In the genomic region with DNA sequence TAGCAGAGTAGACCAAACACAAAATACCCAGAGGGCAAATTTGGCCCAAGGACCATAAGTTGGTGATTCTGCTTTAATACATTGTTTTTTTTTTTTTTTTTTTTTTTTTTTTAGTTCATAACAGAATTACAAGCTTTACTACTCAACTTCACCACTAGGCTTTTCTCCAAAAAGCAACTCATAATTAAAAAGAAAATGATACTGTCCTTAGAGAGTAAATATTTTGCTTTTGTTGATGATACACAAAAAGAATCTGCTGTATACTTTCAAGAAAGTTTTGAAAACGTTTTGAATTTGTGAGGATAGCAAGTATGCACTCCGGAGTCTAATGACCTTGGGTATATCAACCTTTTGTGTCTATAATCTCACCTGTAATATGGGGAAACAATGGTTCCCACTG, we compare ENCODE assay signal across 14 cellular contexts.
DNase-seq lines count a peak whose midpoint lies in the region; ATAC-seq and TF ChIP-seq lines count a peak whose summit lies in the region.
"Had no signal": no experiment of that assay in that cellular context is flagged by ENCODE, and none has a peak within 500 bp of the region (broad histone marks: within the 10 kb centered on the region; RNA-seq: fewer than 3 reads in every experiment).

No MANE protein-coding gene starts in this region.

- H3K9ac ChIP-seq in endodermal cell (ENCODE audit: extremely low read depth, low read length, poor library complexity, severe bottlenecking) = no peak overlapping the region
- H3K9ac ChIP-seq: BLaER1 had no signal

- H3K36me3 Mint-ChIP-seq in endodermal cell (ENCODE audit: low read depth) (no peaks in the 10 kb centered on the region), neural crest cell (ENCODE audit: low read depth) (no peaks in the 10 kb centered on the region)
- H3K36me3 Mint-ChIP-seq in activated CD8-positive, alpha-beta memory T cell treated with anti-CD3 and anti-CD28 coated beads, Interleukin-2, amount 10 ng/mL, durations not matched to agents 7 days and 5 days = no peaks in the 10 kb centered on the region

- H3K27ac Mint-ChIP-seq in endodermal cell = no peak overlapping the region
- H3K27ac Mint-ChIP-seq in neural crest cell (ENCODE audit: unreplicated experiment) = no peak overlapping the region
- no peak overlapping the region for H3K27ac Mint-ChIP-seq in activated CD8-positive, alpha-beta memory T cell treated with anti-CD3 and anti-CD28 coated beads, Interleukin-2, amount 10 ng/mL, durations not matched to agents 7 days and 5 days

- H3K4me1 Mint-ChIP-seq in endodermal cell = peaks cover 7% of the 10 kb centered on the region
- no peaks in the 10 kb centered on the region for H3K4me1 Mint-ChIP-seq in neural crest cell
- H3K4me1 Mint-ChIP-seq in activated CD8-positive, alpha-beta memory T cell treated with anti-CD3 and anti-CD28 coated beads, Interleukin-2, amount 10 ng/mL, durations not matched to agents 7 days and 5 days = no peaks in the 10 kb centered on the region

- H3K27me3 Mint-ChIP-seq in endodermal cell (ENCODE audit: insufficient read depth) (no peaks in the 10 kb centered on the region), neural crest cell (ENCODE audit: low read depth) (no peaks in the 10 kb centered on the region)
- H3K27me3 Mint-ChIP-seq in activated CD8-positive, alpha-beta memory T cell treated with anti-CD3 and anti-CD28 coated beads, Interleukin-2, amount 10 ng/mL, durations not matched to agents 7 days and 5 days = no peaks in the 10 kb centered on the region

- H3K36me3 ChIP-seq in endodermal cell (ENCODE audit: control insufficient read depth, insufficient read depth, low read length) = no peaks in the 10 kb centered on the region
- H3K36me3 ChIP-seq in ascending aorta = no peaks in the 10 kb centered on the region
- H3K36me3 ChIP-seq: BLaER1, HAP-1 had no signal

- H3K4me3 ChIP-seq in endodermal cell (ENCODE audit: low read length) = no peak overlapping the region
- H3K4me3 ChIP-seq in ascending aorta = no peak overlapping the region
- H3K4me3 ChIP-seq: BLaER1, HAP-1 had no signal

- H3K27ac ChIP-seq in endodermal cell (ENCODE audit: low read depth, low read length) (no peak overlapping the region), ascending aorta (no peak overlapping the region)
- H3K27ac ChIP-seq: 22Rv1, BLaER1 had no signal

- DNase-seq in DMS53 (lab: John Stamatoyannopoulos, UW) (peak; percentile 12), DMS53 treated with DMSO at 0.1 percent for 48 hours (lab: John Stamatoyannopoulos, UW; ENCODE audit: unreplicated experiment) (no peak), endodermal cell (no peak), neural crest cell (ENCODE audit: low read depth, low spot score) (no peak), SKM-1 treated with dmso at 0.1 percent for 144 hours (lab: John Stamatoyannopoulos, UW; ENCODE audit: unreplicated experiment) (no peak), ascending aorta (ENCODE audit: low spot score in 2 of 2) (no peak)
- DNase-seq in activated CD8-positive, alpha-beta memory T cell treated with anti-CD3 and anti-CD28 coated beads, Interleukin-2, amount 10 ng/mL, durations not matched to agents 7 days and 5 days = no peak
- DNase-seq: AML-193, DMS79, IMR-90, KBM-7 had no signal

- 69 to 77% methylated on average over 2 of the region's 2 CpGs for WGBS in endodermal cell (ENCODE audit: insufficient coverage in 1 of 2, insufficient read length in 1 of 2), 2 experiments

- H3K27me3 ChIP-seq in endodermal cell (ENCODE audit: control insufficient read depth, insufficient read depth, low read length, poor library complexity, severe bottlenecking) (no peaks in the 10 kb centered on the region), ascending aorta (no peaks in the 10 kb centered on the region)
- H3K27me3 ChIP-seq: BLaER1 had no signal

- no peak overlapping the region for H3K4me3 Mint-ChIP-seq in endodermal cell
- H3K4me3 Mint-ChIP-seq in neural crest cell = no peak overlapping the region
- H3K4me3 Mint-ChIP-seq in activated CD8-positive, alpha-beta memory T cell treated with anti-CD3 and anti-CD28 coated beads, Interleukin-2, amount 10 ng/mL, durations not matched to agents 7 days and 5 days = no peak overlapping the region

- no peak for ATAC-seq in activated CD8-positive, alpha-beta memory T cell treated with anti-CD3 and anti-CD28 coated beads, Interleukin-2, amount 10 ng/mL, durations not matched to agents 7 days and 5 days

- no peaks in the 10 kb centered on the region for H3K9me3 ChIP-seq in endodermal cell (ENCODE audit: control insufficient read depth, low read length)
- no peaks in the 10 kb centered on the region for H3K9me3 ChIP-seq in ascending aorta
- H3K9me3 ChIP-seq: BLaER1, HAP-1 had no signal

- peak; percentile 65 for TF ChIP-seq CTCF in endodermal cell (conservative IDR thresholded peaks at IDR 0.05)
- TF ChIP-seq CTCF in neural crest cell (conservative IDR thresholded peaks at IDR 0.05) = peak; percentile 43
- TF ChIP-seq CTCF in ascending aorta (IDR thresholded peaks at IDR 0.05) = no peak

- H3K4me1 ChIP-seq in endodermal cell (ENCODE audit: control insufficient read depth, insufficient read depth, low read length) = no peaks in the 10 kb centered on the region
- no peaks in the 10 kb centered on the region for H3K4me1 ChIP-seq in ascending aorta
- H3K4me1 ChIP-seq: BLaER1, HAP-1 had no signal

- CTCF ChIA-PET in activated CD8-positive, alpha-beta memory T cell treated with anti-CD3 and anti-CD28 coated beads, Interleukin-2, amount 10 ng/mL, durations not matched to agents 7 days and 5 days (lab: Charles Lee) = interaction anchor here (1.6 kb wide), 1 partner anchor 16 kb away, joined by 3 read pairs; no protein-coding TSS in a partner anchor

- no peaks in the 10 kb centered on the region for H3K9me3 Mint-ChIP-seq in endodermal cell
- H3K9me3 Mint-ChIP-seq in neural crest cell = no peaks in the 10 kb centered on the region
- H3K9me3 Mint-ChIP-seq in activated CD8-positive, alpha-beta memory T cell treated with anti-CD3 and anti-CD28 coated beads, Interleukin-2, amount 10 ng/mL, durations not matched to agents 7 days and 5 days (ENCODE audit: low read depth) = peaks cover 9% of the 10 kb centered on the region

- intact Hi-C loops in ascending aorta (cut with DNase I) = no loop called here

Comparison
In these comparisons a context has a peak if more than half of its experiments do, and no peak if none do; other contexts are left out.
1. CTCF ChIP-seq: peak in endodermal cell (single experiment) and neural crest cell (single experiment); none in ascending aorta (0 of 3).